ENCODE assay signal across 8 cellular contexts in genomic region chr4:87973283-87974169, GRCh38. TPM values are rescaled to one million over a fixed set of nuclear protein-coding genes. Genes with fewer than 3 reads are reported as not detected.
DNase-seq lines count a peak whose midpoint lies in the region; ATAC-seq and TF ChIP-seq lines count a peak whose summit lies in the region.

No MANE protein-coding gene starts in this region.

- H3K4me2 ChIP-seq in skeletal muscle satellite cell (ENCODE audit: low read length) = peak overlapping the region; percentile 69

- H3K27ac ChIP-seq in RWPE1 (no peak overlapping the region), iPS-20b (ENCODE audit: low read length) (no peak overlapping the region)

- no peaks in the 10 kb centered on the region for H3K36me3 Mint-ChIP-seq in brain

- DNase-seq in GM03348 (ENCODE audit: low spot score) (peak; percentile 71), KG1 (lab: John Stamatoyannopoulos, UW) (peak; percentile 35), RWPE1 (ENCODE audit: low spot score) (peak; percentile 46), NCI-H187 (lab: John Stamatoyannopoulos, UW) (no peak)

- peaks cover 6% of the 10 kb centered on the region for H3K27me3 Mint-ChIP-seq in brain

- peaks cover 34% of the 10 kb centered on the region for H3K4me1 Mint-ChIP-seq in brain

- CTCF ChIA-PET in RWPE1 (lab: Yijun Ruan, JAX) = interaction anchor here (0.6 to 2.5 kb wide), 13 partner anchors 9 to 709 kb away, joined by 3 to 23 read pairs (median 3); partner anchors contain the start of gene SPARCL1

- H3K9me3 Mint-ChIP-seq in brain = no peaks in the 10 kb centered on the region

- H3K9me3 ChIP-seq in iPS-20b (ENCODE audit: insufficient read depth, low read depth, low read length) (no peaks in the 10 kb centered on the region), skeletal muscle satellite cell (replicated peaks; ENCODE audit: low read length) (no peaks in the 10 kb centered on the region)

- H3K36me3 ChIP-seq in iPS-20b (ENCODE audit: insufficient read depth, low read depth, low read length) = no peaks in the 10 kb centered on the region
- H3K36me3 ChIP-seq in skeletal muscle satellite cell (ENCODE audit: insufficient read depth, low read length) = no peaks in the 10 kb centered on the region

- peak overlapping the region in 1 of 5 experiments; percentile 21 for H3K27ac Mint-ChIP-seq in brain

- POLR2A ChIA-PET in RWPE1 (lab: Yijun Ruan, JAX; ENCODE audit: low non-redundant PET) = no interaction called here

- H3K4me3 ChIP-seq in iPS-20b (ENCODE audit: low read length) = peak overlapping the region; percentile 53
- H3K4me3 ChIP-seq in skeletal muscle satellite cell (ENCODE audit: low read length) = peak overlapping the region; percentile 7

- H3K27me3 ChIP-seq in iPS-20b (ENCODE audit: insufficient read depth, low read length) (no peaks in the 10 kb centered on the region), skeletal muscle satellite cell (ENCODE audit: control insufficient read depth, insufficient read depth, low read length) (peaks cover 7% of the 10 kb centered on the region)

- peaks cover 21% of the 10 kb centered on the region for H3K4me1 ChIP-seq in iPS-20b (ENCODE audit: insufficient read depth, low read length)
- H3K4me1 ChIP-seq in skeletal muscle satellite cell (ENCODE audit: control insufficient read depth, insufficient read depth, low read length) = peaks cover 4% of the 10 kb centered on the region

- TF ChIP-seq CTCF in RWPE1 (conservative IDR thresholded peaks at IDR 0.05; ENCODE audit: low read depth) = peak; percentile 83
- TF ChIP-seq CTCF in brain (conservative IDR thresholded peaks at IDR 0.05) = peak; percentile 84 to 90

- H3K9ac ChIP-seq in iPS-20b (ENCODE audit: low read depth, low read length) (peak overlapping the region; percentile 41; the same call in 1 of the 2 replicates), skeletal muscle satellite cell (ENCODE audit: low read depth, low read length) (peak overlapping the region; percentile 56)

- ATAC-seq in GM21737 (IDR thresholded peaks at IDR 0.05; ENCODE audit: unreplicated experiment) = peak; percentile 62

- H3K4me3 Mint-ChIP-seq in brain = peak overlapping the region in 3 of 5 experiments; percentile 10 to 32 (median 14)

RNA-seq across cellular contexts. Expression of gene SPP1, which starts 2.0 kb away (rescaled TPM):
- 368 TPM for polyA plus RNA-seq in brain (ENCODE audit: insufficient read depth, low read depth, low replicate concordance)
- 2.0 and 3.5 TPM in 2 replicates for total RNA-seq in skeletal muscle satellite cell (2012; rRNA removed)

RNA-seq across cellular contexts. Expression of gene PKD2, which starts 33.9 kb away (rescaled TPM):
- polyA plus RNA-seq in brain (ENCODE audit: insufficient read depth, low read depth, low replicate concordance) = 3.0 TPM
- 32.3 and 32.7 TPM in 2 replicates for total RNA-seq in skeletal muscle satellite cell (2012; rRNA removed)

Comparison
In these comparisons a context has a peak if more than half of its experiments do, and no peak if none do; other contexts are left out.
1. DNase-seq: peak in GM03348 (single experiment), KG1 (single experiment) and RWPE1 (single experiment); none in NCI-H187 (0 of 2).